ENCODE assay signal across 17 cellular contexts in the genomic region with DNA sequence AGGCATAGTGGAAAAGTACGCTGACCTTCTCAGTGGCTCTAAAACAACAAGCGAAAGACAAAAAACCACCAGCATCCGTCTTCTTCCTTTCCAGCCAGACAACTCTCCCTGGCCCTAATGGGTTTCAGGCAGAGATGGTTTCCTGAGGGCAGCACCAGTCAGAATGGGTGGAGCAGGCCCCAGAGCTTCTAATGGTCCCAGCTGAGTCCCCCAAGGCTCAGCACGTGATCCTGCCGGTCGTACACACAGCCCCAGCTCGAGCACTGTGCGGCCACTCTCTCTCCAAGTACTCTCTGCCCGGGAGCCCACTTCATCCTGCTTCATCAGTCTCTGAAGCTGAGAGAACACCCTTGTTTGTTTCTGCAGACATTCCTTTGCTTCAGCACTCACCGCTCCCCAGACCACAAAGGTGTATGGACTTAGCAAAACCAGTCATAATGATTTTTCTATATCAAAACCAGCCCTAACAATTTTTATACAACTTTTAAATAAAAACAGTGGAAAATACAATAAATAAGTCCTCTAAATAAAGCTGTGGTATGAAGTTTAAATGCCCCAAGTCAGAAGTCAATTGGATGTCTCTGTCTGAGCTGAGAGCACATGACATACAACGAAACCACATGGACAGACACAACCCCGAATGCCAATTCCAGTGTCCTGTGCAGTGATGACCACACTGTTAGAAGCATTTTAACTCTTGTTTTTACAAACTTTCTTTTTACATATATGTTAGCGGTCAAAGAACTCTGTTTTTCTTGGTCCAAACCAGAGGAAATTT.
"Had no signal": no experiment of that assay in that cellular context is flagged by ENCODE, and none has a peak within 500 bp of the region (broad histone marks: within the 10 kb centered on the region; RNA-seq: fewer than 3 reads in every experiment).

No MANE protein-coding gene starts in this region.

- H3K27ac ChIP-seq: cardiac muscle cell, coronary artery, psoas muscle, sigmoid colon had no signal

- H3K36me3 Mint-ChIP-seq: activated CD8-positive, alpha-beta memory T cell treated with anti-CD3 and anti-CD28 coated beads, Interleukin-2, amount 10 ng/mL, durations not matched to agents 7 days and 5 days; activated naive CD8-positive, alpha-beta T cell; naive thymus-derived CD8-positive, alpha-beta T cell had no signal

- H3K9me3 ChIP-seq: psoas muscle, sigmoid colon, suprapubic skin had no signal

- H3K27ac Mint-ChIP-seq: activated CD8-positive, alpha-beta memory T cell treated with anti-CD3 and anti-CD28 coated beads, Interleukin-2, amount 10 ng/mL, durations not matched to agents 7 days and 5 days; activated naive CD8-positive, alpha-beta T cell; activated T-cell treated with anti-CD3 and anti-CD28 coated beads, Interleukin-2, amount 50 U/mL, for 24 hours; naive thymus-derived CD8-positive, alpha-beta T cell; T-helper 17 cell had no signal

- H3K36me3 ChIP-seq: cardiac muscle cell, sigmoid colon, suprapubic skin had no signal

- H3K9me3 Mint-ChIP-seq: activated T-cell treated with anti-CD3 and anti-CD28 coated beads, Interleukin-2, amount 50 U/mL, for 24 hours; naive thymus-derived CD8-positive, alpha-beta T cell had no signal

- DNase-seq: activated CD4-positive, CD25-positive, alpha-beta regulatory T cell; activated CD8-positive, alpha-beta memory T cell treated with anti-CD3 and anti-CD28 coated beads, Interleukin-2, amount 10 ng/mL, durations not matched to agents 7 days and 5 days; activated gamma-delta T cell; activated T-cell treated with anti-CD3 and anti-CD28 coated beads, Interleukin-2, amount 50 U/mL, for 24 hours; effector CD8-positive, alpha-beta T cell; hypothalamus; naive thymus-derived CD8-positive, alpha-beta T cell; occipital lobe; psoas muscle; sigmoid colon; stimulated activated CD4-positive, alpha-beta T cell treated with anti-CD3 and anti-CD28 coated beads, Interleukin-2, amount 100 ng/mL, for 48 hours; stimulated activated naive CD4-positive, alpha-beta T cell treated with Interleukin-2 at 50 U/mL for 16 hours; T-helper 17 cell had no signal

- H3K4me1 ChIP-seq: psoas muscle, sigmoid colon had no signal

- H3K4me3 Mint-ChIP-seq: activated CD8-positive, alpha-beta memory T cell treated with anti-CD3 and anti-CD28 coated beads, Interleukin-2, amount 10 ng/mL, durations not matched to agents 7 days and 5 days; activated naive CD8-positive, alpha-beta T cell; activated T-cell treated with anti-CD3 and anti-CD28 coated beads, Interleukin-2, amount 50 U/mL, for 24 hours; naive thymus-derived CD8-positive, alpha-beta T cell; T-helper 17 cell had no signal

- H3K4me3 ChIP-seq: cardiac muscle cell, coronary artery, psoas muscle, sigmoid colon, suprapubic skin had no signal

- ATAC-seq: activated CD8-positive, alpha-beta memory T cell treated with anti-CD3 and anti-CD28 coated beads, Interleukin-2, amount 10 ng/mL, durations not matched to agents 7 days and 5 days; naive thymus-derived CD8-positive, alpha-beta T cell; psoas muscle; T-helper 17 cell had no signal

- H3K27me3 ChIP-seq: cardiac muscle cell, sigmoid colon, suprapubic skin had no signal
